Comparison of ENCODE assay signal across 15 cellular contexts in the genomic region with DNA sequence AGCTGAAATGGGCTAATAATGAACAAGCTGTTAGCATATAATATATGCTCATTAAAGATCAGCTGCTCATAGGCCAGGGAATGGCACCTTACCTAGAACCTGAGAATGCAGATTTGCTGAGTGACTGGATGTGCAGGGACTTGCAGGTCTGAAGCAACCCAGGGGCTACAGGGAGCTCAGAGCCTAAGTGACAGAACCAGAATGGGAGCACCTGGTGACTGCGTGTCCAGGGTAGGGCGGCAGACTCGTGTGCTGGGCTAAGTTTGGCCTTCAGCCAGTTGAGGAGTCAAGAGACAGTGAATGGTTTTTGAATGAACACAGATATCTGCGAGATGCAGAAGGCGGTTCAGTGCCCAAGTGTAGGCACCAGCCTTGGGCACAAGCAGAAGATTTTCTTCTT.
DNase-seq lines count a peak whose midpoint lies in the region; ATAC-seq and TF ChIP-seq lines count a peak whose summit lies in the region.
"Had no signal": no experiment of that assay in that cellular context is flagged by ENCODE, and none has a peak within 500 bp of the region (broad histone marks: within the 10 kb centered on the region; RNA-seq: fewer than 3 reads in every experiment).

No MANE protein-coding gene starts in this region.

- no peak overlapping the region for H3K4me3 Mint-ChIP-seq in natural killer cell treated with Interleukin-12 subunit alpha and Interleukin-12 subunit beta and Interleukin-15 and Interleukin-18, amount 100 ng/mL, for 72 hours
- no peak overlapping the region for H3K4me3 Mint-ChIP-seq in type B pancreatic cell
- H3K4me3 Mint-ChIP-seq in activated T-helper 2 cell treated with anti-CD3 and anti-CD28 coated beads, Interferon-gamma antibody, Interleukin-2, Interleukin-4, amounts not matched to agents 10 μg/mL and 5 μg/mL and 100 μg/mL, durations not matched to agents 14 hours and 24 hours and 36 hours (ENCODE audit: low read depth), result no peak overlapping the region
- H3K4me3 Mint-ChIP-seq: CD14-positive monocyte; CD8-positive, alpha-beta memory T cell had no signal

- peaks cover 0 to 16% of the 10 kb centered on the region in 2 donors for H3K4me1 ChIP-seq in left lung

- H3K9me3 ChIP-seq in left lung, result no peaks in the 10 kb centered on the region
- H3K9me3 ChIP-seq: Caco-2 had no signal

- intact Hi-C loops in activated T-helper 2 cell treated with anti-CD3 and anti-CD28 coated beads, Interferon-gamma antibody, Interleukin-2, Interleukin-4, amounts not matched to agents 10 μg/mL and 5 μg/mL and 100 μg/mL, durations not matched to agents 14 hours and 24 hours and 36 hours (cut with micrococcal nuclease), result no loop called here
- intact Hi-C loops in left lung (cut with DNase I), result no loop called here

- TF ChIP-seq CTCF in epithelial cell of esophagus (IDR thresholded peaks at IDR 0.05; ENCODE audit: insufficient read depth, low read depth, low read length, missing control alignments) (no peak), type B pancreatic cell (conservative IDR thresholded peaks at IDR 0.05) (no peak), left lung (IDR thresholded peaks at IDR 0.05) (no peak)

- H3K27me3 Mint-ChIP-seq in natural killer cell treated with Interleukin-12 subunit alpha and Interleukin-12 subunit beta and Interleukin-15 and Interleukin-18, amount 100 ng/mL, for 72 hours, result no peaks in the 10 kb centered on the region
- H3K27me3 Mint-ChIP-seq in type B pancreatic cell, result no peaks in the 10 kb centered on the region
- no peaks in the 10 kb centered on the region for H3K27me3 Mint-ChIP-seq in activated T-helper 2 cell treated with anti-CD3 and anti-CD28 coated beads, Interferon-gamma antibody, Interleukin-2, Interleukin-4, amounts not matched to agents 10 μg/mL and 5 μg/mL and 100 μg/mL, durations not matched to agents 14 hours and 24 hours and 36 hours (ENCODE audit: low read depth)
- H3K27me3 Mint-ChIP-seq: CD8-positive, alpha-beta memory T cell had no signal

- H3K4me3 ChIP-seq in epithelial cell of esophagus (ENCODE audit: low read length), result no peak overlapping the region
- H3K4me3 ChIP-seq in left lung, result no peak overlapping the region
- H3K4me3 ChIP-seq: GM23248 had no signal

- peak overlapping the region; percentile 31 to 40 for H3K27ac Mint-ChIP-seq in natural killer cell treated with Interleukin-12 subunit alpha and Interleukin-12 subunit beta and Interleukin-15 and Interleukin-18, amount 100 ng/mL, for 72 hours
- H3K27ac Mint-ChIP-seq in type B pancreatic cell, result peak overlapping the region; percentile 80
- H3K27ac Mint-ChIP-seq in activated T-helper 2 cell treated with anti-CD3 and anti-CD28 coated beads, Interferon-gamma antibody, Interleukin-2, Interleukin-4, amounts not matched to agents 10 μg/mL and 5 μg/mL and 100 μg/mL, durations not matched to agents 14 hours and 24 hours and 36 hours, result no peak overlapping the region

- H3K36me3 ChIP-seq in left lung, result no peaks in the 10 kb centered on the region

- no peaks in the 10 kb centered on the region for H3K36me3 Mint-ChIP-seq in natural killer cell treated with Interleukin-12 subunit alpha and Interleukin-12 subunit beta and Interleukin-15 and Interleukin-18, amount 100 ng/mL, for 72 hours
- peaks cover 17% of the 10 kb centered on the region for H3K36me3 Mint-ChIP-seq in type B pancreatic cell
- H3K36me3 Mint-ChIP-seq in activated T-helper 2 cell treated with anti-CD3 and anti-CD28 coated beads, Interferon-gamma antibody, Interleukin-2, Interleukin-4, amounts not matched to agents 10 μg/mL and 5 μg/mL and 100 μg/mL, durations not matched to agents 14 hours and 24 hours and 36 hours (ENCODE audit: low read depth), result peaks cover 9% of the 10 kb centered on the region

- no peaks in the 10 kb centered on the region for H3K9me3 Mint-ChIP-seq in natural killer cell treated with Interleukin-12 subunit alpha and Interleukin-12 subunit beta and Interleukin-15 and Interleukin-18, amount 100 ng/mL, for 72 hours
- H3K9me3 Mint-ChIP-seq in type B pancreatic cell, result no peaks in the 10 kb centered on the region
- no peaks in the 10 kb centered on the region for H3K9me3 Mint-ChIP-seq in activated T-helper 2 cell treated with anti-CD3 and anti-CD28 coated beads, Interferon-gamma antibody, Interleukin-2, Interleukin-4, amounts not matched to agents 10 μg/mL and 5 μg/mL and 100 μg/mL, durations not matched to agents 14 hours and 24 hours and 36 hours
- H3K9me3 Mint-ChIP-seq: CD14-positive monocyte; CD8-positive, alpha-beta memory T cell had no signal

- ATAC-seq in natural killer cell treated with Interleukin-12 subunit alpha and Interleukin-12 subunit beta and Interleukin-15 and Interleukin-18, amount 100 ng/mL, for 72 hours, result no peak
- no peak for ATAC-seq in GM18870 (IDR thresholded peaks at IDR 0.05; ENCODE audit: unreplicated experiment)
- ATAC-seq in left lung, result no peak

- H3K4me1 Mint-ChIP-seq in natural killer cell treated with Interleukin-12 subunit alpha and Interleukin-12 subunit beta and Interleukin-15 and Interleukin-18, amount 100 ng/mL, for 72 hours (ENCODE audit: low read depth in 2 of 2), result peaks cover 24 to 31% of the 10 kb centered on the region in 2 donors
- H3K4me1 Mint-ChIP-seq in type B pancreatic cell (ENCODE audit: unreplicated experiment), result peaks cover 32% of the 10 kb centered on the region
- peaks cover 13% of the 10 kb centered on the region for H3K4me1 Mint-ChIP-seq in activated T-helper 2 cell treated with anti-CD3 and anti-CD28 coated beads, Interferon-gamma antibody, Interleukin-2, Interleukin-4, amounts not matched to agents 10 μg/mL and 5 μg/mL and 100 μg/mL, durations not matched to agents 14 hours and 24 hours and 36 hours (ENCODE audit: low read depth)

- H3K27me3 ChIP-seq in left lung, result no peaks in the 10 kb centered on the region

- H3K27ac ChIP-seq in left lung, result no peak overlapping the region
- H3K27ac ChIP-seq: 22Rv1, GM23248 had no signal

- DNase-seq in NCI-H1105 treated with DMSO at 0.1 percent for 48 hours (lab: John Stamatoyannopoulos, UW) (peak; percentile 6), NCI-H1105 (lab: John Stamatoyannopoulos, UW) (no peak), epithelial cell of esophagus (ENCODE audit: low read depth) (peak; percentile 65), type B pancreatic cell (ENCODE audit: extremely low spot score, unreplicated experiment) (no peak), left lung (no peak)
- DNase-seq in natural killer cell treated with Interleukin-12 subunit alpha and Interleukin-12 subunit beta and Interleukin-15 and Interleukin-18, amount 100 ng/mL, for 72 hours (ENCODE audit: low spot score), result no peak
- DNase-seq in activated T-helper 2 cell treated with anti-CD3 and anti-CD28 coated beads, Interferon-gamma antibody, Interleukin-2, Interleukin-4, amounts not matched to agents 10 μg/mL and 5 μg/mL and 100 μg/mL, durations not matched to agents 14 hours and 24 hours and 36 hours (ENCODE audit: low spot score), result no peak
- DNase-seq: Caco-2; CD8-positive, alpha-beta memory T cell; DND-41; GM23248; H7 had no signal

Comparison
In these comparisons a context has a peak if more than half of its experiments do, and no peak if none do; other contexts are left out.
1. DNase-seq: peak in NCI-H1105 treated with DMSO at 0.1 percent for 48 hours (single experiment) and epithelial cell of esophagus (single experiment); none in NCI-H1105 (single experiment), natural killer cell treated with Interleukin-12 subunit alpha and Interleukin-12 subunit beta and Interleukin-15 and Interleukin-18, amount 100 ng/mL, for 72 hours (single experiment), type B pancreatic cell (single experiment), activated T-helper 2 cell treated with anti-CD3 and anti-CD28 coated beads, Interferon-gamma antibody, Interleukin-2, Interleukin-4, amounts not matched to agents 10 μg/mL and 5 μg/mL and 100 μg/mL, durations not matched to agents 14 hours and 24 hours and 36 hours (single experiment) and left lung (0 of 2).